ENCODE assay signal across 8 cellular contexts in the genomic region with DNA sequence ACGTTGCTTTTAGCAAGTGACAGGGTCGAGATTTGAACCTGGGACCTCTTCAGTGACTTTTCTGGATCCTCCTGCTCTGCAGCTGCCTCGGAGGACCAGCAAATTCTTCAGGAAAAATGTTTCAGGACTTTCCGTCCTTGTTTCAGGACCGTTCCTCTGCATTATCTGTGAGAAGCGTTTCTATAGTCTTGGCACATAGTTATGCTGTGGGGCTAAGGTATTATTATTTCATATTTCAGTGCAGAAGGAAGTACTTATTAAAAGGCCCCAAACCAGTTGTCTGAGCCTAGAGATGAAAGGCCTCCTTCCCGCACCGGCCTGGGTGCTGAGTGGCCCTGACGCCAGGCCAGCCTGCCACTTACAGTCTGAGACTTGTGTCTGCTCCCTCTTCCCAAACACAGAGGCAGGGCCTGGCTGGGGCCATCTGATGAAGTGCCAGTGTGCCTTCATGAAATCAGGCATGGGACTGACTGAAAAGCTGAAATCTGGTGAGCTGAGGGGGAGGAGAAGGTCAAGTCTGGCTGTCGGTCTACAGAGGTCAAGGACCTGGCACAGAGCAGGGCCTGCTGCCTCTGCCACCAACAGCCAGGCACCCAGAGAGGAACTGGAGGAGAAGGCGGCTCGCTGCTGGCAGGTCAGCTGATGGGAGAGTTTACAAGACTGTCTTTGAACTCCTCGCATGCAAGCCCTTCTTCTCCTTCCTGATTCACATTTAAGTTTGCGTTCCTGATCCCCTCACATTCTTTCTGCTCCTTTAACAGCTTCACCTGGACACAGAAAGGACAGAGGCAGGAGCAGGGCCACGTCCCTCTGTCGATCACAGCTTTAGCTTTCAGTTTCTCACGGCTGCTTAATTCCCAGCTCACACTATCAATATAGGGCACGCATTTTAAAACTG. TPM values are rescaled to one million over a fixed set of nuclear protein-coding genes. Genes with fewer than 3 reads are reported as not detected.
A peak's percentile ranks its signal among the peaks of the same experiment; 100 is the strongest.
DNase-seq lines count a peak whose midpoint lies in the region; ATAC-seq and TF ChIP-seq lines count a peak whose summit lies in the region.

No MANE protein-coding gene starts in this region.

- BruUV-seq in PC-9 (replicated peaks; lab: Mats Ljungman, UMichigan) = no TSS peak

- no peaks in the 10 kb centered on the region for H3K9me3 ChIP-seq in MM.1S (replicated peaks; ENCODE audit: insufficient read depth, low read length)
- H3K9me3 ChIP-seq in hepatocyte (ENCODE audit: low read depth) = no peaks in the 10 kb centered on the region
- H3K9me3 ChIP-seq in PC-9 (ENCODE audit: insufficient read depth, low read depth) = no peaks in the 10 kb centered on the region

- CTCF ChIA-PET in PC-9 (lab: Charles Lee) = no interaction called here

- POLR2A ChIA-PET in PC-9 (lab: Charles Lee; ENCODE audit: unreplicated experiment) = no interaction called here

- H2AFZ ChIP-seq in MM.1S (ENCODE audit: low read length) = peak overlapping the region; percentile 83
- H2AFZ ChIP-seq in hepatocyte = peak overlapping the region; percentile 54
- no peak overlapping the region for H2AFZ ChIP-seq in PC-9

- H3K4me3 ChIP-seq in GM08714 (ENCODE audit: low read length) = peak overlapping the region; percentile 66; the same call in 1 of the 2 replicates
- peak overlapping the region; percentile 60 for H3K4me3 ChIP-seq in MM.1S (ENCODE audit: low read length)
- H3K4me3 ChIP-seq in hepatocyte = no peak overlapping the region
- peak overlapping the region in 3 of 7 experiments; percentile 8 to 29 (median 9) for H3K4me3 ChIP-seq in skin epidermis
- no peak overlapping the region for H3K4me3 ChIP-seq in PC-9

- ATAC-seq in GM21528 (IDR thresholded peaks at IDR 0.05; ENCODE audit: low FRiP score, unreplicated experiment) = peak; percentile 84

- peak overlapping the region; percentile 55 for H3K9ac ChIP-seq in MM.1S (ENCODE audit: low read length)

- no peaks in the 10 kb centered on the region for H3K27me3 ChIP-seq in MM.1S (replicated peaks; ENCODE audit: insufficient read depth, low read length)
- H3K27me3 ChIP-seq in hepatocyte = no peaks in the 10 kb centered on the region
- no peaks in the 10 kb centered on the region for H3K27me3 ChIP-seq in PC-9 (ENCODE audit: insufficient read depth, low read depth)

- no peaks in the 10 kb centered on the region for H4K20me1 ChIP-seq in MM.1S (ENCODE audit: insufficient read depth, low read length)
- H4K20me1 ChIP-seq in hepatocyte (ENCODE audit: insufficient read depth, poor library complexity, severe bottlenecking) = no peaks in the 10 kb centered on the region
- no peaks in the 10 kb centered on the region for H4K20me1 ChIP-seq in PC-9 (ENCODE audit: insufficient read depth)

- DNase-seq in MM.1S (peak; percentile 28), hepatocyte (ENCODE audit: low spot score) (peak; percentile 30), PC-9 (no peak)
- no peak for DNase-seq in NK-92 treated with Interleukin-12 subunit alpha and Interleukin-12 subunit beta, amount 100 ng/mL, for 24 hours (lab: John Stamatoyannopoulos, UW)

- TF ChIP-seq CTCF in MM.1S (IDR thresholded peaks at IDR 0.05; ENCODE audit: low read length) (no peak), hepatocyte (IDR thresholded peaks at IDR 0.05; ENCODE audit: poor library complexity) (no peak), PC-9 (conservative IDR thresholded peaks at IDR 0.05) (no peak)

- peak overlapping the region; percentile 64 for H3K27ac ChIP-seq in MM.1S (ENCODE audit: low read length)
- peak overlapping the region; percentile 87 for H3K27ac ChIP-seq in adipose tissue (ENCODE audit: low read depth, low read length)
- peak overlapping the region; percentile 32 for H3K27ac ChIP-seq in hepatocyte
- H3K27ac ChIP-seq in skin epidermis = peak overlapping the region; percentile 14 to 91 (median 83)
- H3K27ac ChIP-seq in PC-9 = no peak overlapping the region

- H3K4me2 ChIP-seq in MM.1S (ENCODE audit: low read depth, low read length) (peak overlapping the region; percentile 67), hepatocyte (peak overlapping the region; percentile 72), PC-9 (no peak overlapping the region)

- 28 to 36% (median 33%) methylated on average over 18 of the region's 18 CpGs for WGBS in adipose tissue, 3 donors
- 70% methylated on average over 18 of the region's 18 CpGs for WGBS in hepatocyte (ENCODE audit: low lambda C conversion rate, missing lambda C conversion rate)

- no peaks in the 10 kb centered on the region for H3K79me2 ChIP-seq in MM.1S (ENCODE audit: low read length)
- no peaks in the 10 kb centered on the region for H3K79me2 ChIP-seq in hepatocyte
- H3K79me2 ChIP-seq in PC-9 (ENCODE audit: low read depth) = no peaks in the 10 kb centered on the region

- H3K36me3 ChIP-seq in MM.1S (replicated peaks; ENCODE audit: insufficient read depth, low read length) (no peaks in the 10 kb centered on the region), hepatocyte (replicated peaks; ENCODE audit: insufficient read depth, low read depth) (no peaks in the 10 kb centered on the region), PC-9 (ENCODE audit: low read depth) (no peaks in the 10 kb centered on the region)

- H3K4me1 ChIP-seq in MM.1S (ENCODE audit: low read length) (no peaks in the 10 kb centered on the region), hepatocyte (ENCODE audit: insufficient read depth) (peaks cover 5% of the 10 kb centered on the region), PC-9 (replicated peaks; ENCODE audit: insufficient read depth) (no peaks in the 10 kb centered on the region)

- H3F3A ChIP-seq in MM.1S (ENCODE audit: insufficient read depth, low read length) (no peaks in the 10 kb centered on the region), PC-9 (ENCODE audit: insufficient read depth, low read depth) (no peaks in the 10 kb centered on the region)

- intact Hi-C loops in PC-9 (cut with micrococcal nuclease; ENCODE audit: unreplicated experiment) = no loop called here

- H3K9me2 ChIP-seq in MM.1S (replicated peaks; ENCODE audit: insufficient read depth, low read length) = no peaks in the 10 kb centered on the region
- no peaks in the 10 kb centered on the region for H3K9me2 ChIP-seq in hepatocyte (replicated peaks; ENCODE audit: insufficient read depth)
- no peaks in the 10 kb centered on the region for H3K9me2 ChIP-seq in PC-9 (ENCODE audit: insufficient read depth)

RNA-seq across cellular contexts. Expression of gene QKI, which starts 8.9 kb away (rescaled TPM):
- polyA plus RNA-seq in adipose tissue = 100 to 1,000 TPM in 1 of 3 donors, 10 to 100 TPM in 2; 20.1 to 110 (median 51.2) TPM
- 81.8 and 92.5 TPM in 2 replicates for total RNA-seq in hepatocyte
- polyA plus RNA-seq in hepatocyte = 38.0 and 42.2 TPM in 2 replicates
- 47.1 and 50.8 TPM in 2 replicates for total RNA-seq in PC-9 (2021)

Comparison
In these comparisons a context has a peak if more than half of its experiments do, and no peak if none do; other contexts are left out.
1. H3K4me3 ChIP-seq: peak in GM08714 (single experiment) and MM.1S (single experiment); none in hepatocyte (single experiment) and PC-9 (single experiment).
2. DNase-seq: peak in MM.1S (single experiment) and hepatocyte (single experiment); none in NK-92 treated with Interleukin-12 subunit alpha and Interleukin-12 subunit beta, amount 100 ng/mL, for 24 hours (single experiment) and PC-9 (0 of 2).